ENCODE assay signal across 15 cellular contexts in the genomic region with DNA sequence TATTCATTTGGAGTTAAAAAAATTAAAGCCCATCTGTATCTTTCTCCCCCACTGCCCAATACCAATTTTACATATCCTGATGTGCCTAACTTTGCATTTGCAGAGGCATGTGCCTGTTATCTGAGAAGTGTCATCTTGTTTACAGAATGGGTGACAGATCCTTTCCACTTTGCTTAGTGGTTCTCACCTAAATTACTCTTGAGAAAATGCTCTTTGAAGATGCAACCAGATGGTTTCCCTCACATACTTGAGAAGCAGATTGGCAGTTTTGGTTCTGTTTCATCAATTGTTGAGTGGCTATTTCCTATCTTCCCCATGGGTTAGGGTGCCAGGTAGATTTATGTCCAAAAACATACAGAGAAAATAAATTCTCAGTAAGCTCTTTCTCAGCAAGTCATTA.
DNase-seq lines count a peak whose midpoint lies in the region; TF ChIP-seq lines count a peak whose summit lies in the region.
"Had no signal": no experiment of that assay in that cellular context is flagged by ENCODE, and none has a peak within 500 bp of the region (broad histone marks: within the 10 kb centered on the region; RNA-seq: fewer than 3 reads in every experiment).

No MANE protein-coding gene starts in this region.

- no peaks in the 10 kb centered on the region for H3K27me3 Mint-ChIP-seq in H9 (ENCODE audit: low read depth)
- H3K27me3 Mint-ChIP-seq: CD8-positive, alpha-beta memory T cell had no signal

- H3K4ac ChIP-seq in H9 (ENCODE audit: low read depth, low read length): no peak overlapping the region
- no peak overlapping the region for H3K4ac ChIP-seq in mesendoderm (ENCODE audit: low read depth, low read length)

- peak overlapping the region; percentile 28 for H3K4me2 ChIP-seq in H9 (ENCODE audit: insufficient read depth, insufficient read length, low read length)
- H3K4me2 ChIP-seq in mesendoderm (ENCODE audit: low read length): no peak overlapping the region
- H3K4me2 ChIP-seq: BLaER1 had no signal

- H2BK20ac ChIP-seq in H9 (ENCODE audit: low read depth, low read length, poor library complexity, severe bottlenecking): no peak overlapping the region

- H3K36me3 Mint-ChIP-seq in H9 (ENCODE audit: insufficient read depth in 1 of 3, low read depth in 3 of 3): peaks cover 10 to 17% (median 11%) of the 10 kb centered on the region in 3 experiments; a peak in 6 of 7 replicates
- H3K36me3 Mint-ChIP-seq: CD8-positive, alpha-beta memory T cell had no signal

- H3K23ac ChIP-seq in H9 (ENCODE audit: insufficient read length, low read depth, low read length) (no peak overlapping the region), mesendoderm (ENCODE audit: low read length) (no peak overlapping the region)

- peaks cover 15 to 18% of the 10 kb centered on the region in 2 experiments for H3K9me3 Mint-ChIP-seq in H9

- no peaks in the 10 kb centered on the region for H3K79me1 ChIP-seq in H9 (ENCODE audit: insufficient read depth, low read depth, low read length, poor library complexity, severe bottlenecking)
- H3K79me1 ChIP-seq in mesendoderm (ENCODE audit: low read length): no peaks in the 10 kb centered on the region

- DNase-seq in DMS53 (lab: John Stamatoyannopoulos, UW): peak; percentile 17
- DNase-seq in DMS53 treated with DMSO at 0.1 percent for 48 hours (lab: John Stamatoyannopoulos, UW; ENCODE audit: unreplicated experiment): no peak
- no peak for DNase-seq in H9
- peak; percentile 46 for DNase-seq in NCI-H524 treated with DMSO at 0.1 percent for 48 hours (lab: John Stamatoyannopoulos, UW)
- peak; percentile 76 for DNase-seq in mesendoderm
- DNase-seq in NCI-H146 treated with DMSO at 0.1 percent for 48 hours (lab: John Stamatoyannopoulos, UW; ENCODE audit: unreplicated experiment): no peak
- no peak for DNase-seq in iPS-NIHi7 (ENCODE audit: extremely low spot score)
- DNase-seq: AML-193; CD8-positive, alpha-beta memory T cell; DND-41; GDM1 had no signal

- H4K8ac ChIP-seq in H9 (replicated peaks; ENCODE audit: insufficient read length, low read depth, low read length): no peak overlapping the region
- H4K8ac ChIP-seq in mesendoderm (ENCODE audit: low read depth, low read length): no peak overlapping the region

- H2BK15ac ChIP-seq in H9 (ENCODE audit: low read depth, low read length) (no peak overlapping the region), mesendoderm (replicated peaks; ENCODE audit: low read depth) (no peak overlapping the region)

- no peak overlapping the region for H3K14ac ChIP-seq in H9 (ENCODE audit: insufficient read depth, low read length)

- H2BK5ac ChIP-seq in H9 (ENCODE audit: insufficient read length, low read length): no peak overlapping the region
- peak overlapping the region; percentile 2 for H2BK5ac ChIP-seq in mesendoderm (ENCODE audit: low read length)

- H3K4me1 Mint-ChIP-seq in H9: peaks cover 15% of the 10 kb centered on the region in 2 experiments
- H3K4me1 Mint-ChIP-seq: CD8-positive, alpha-beta memory T cell had no signal

- H3K79me2 ChIP-seq in H9 (ENCODE audit: insufficient read depth, low read length) (no peaks in the 10 kb centered on the region), mesendoderm (ENCODE audit: control insufficient read depth, insufficient read depth, low read length) (no peaks in the 10 kb centered on the region)

- H3K4me1 ChIP-seq in H9 (ENCODE audit: insufficient read depth, low read length) (no peaks in the 10 kb centered on the region; the same call in 1 of the 2 replicates), mesendoderm (ENCODE audit: control insufficient read depth, low read depth, low read length) (peaks cover 5% of the 10 kb centered on the region)
- H3K4me1 ChIP-seq: BLaER1 had no signal

- H3K4me3 Mint-ChIP-seq in H9: no peak overlapping the region
- H3K4me3 Mint-ChIP-seq: CD8-positive, alpha-beta memory T cell had no signal

- H3K36me3 ChIP-seq in mesendoderm (ENCODE audit: control insufficient read depth, insufficient read depth, low read length): no peaks in the 10 kb centered on the region
- H3K36me3 ChIP-seq: BLaER1 had no signal

- H2BK120ac ChIP-seq in H9 (ENCODE audit: low read depth, low read length, poor library complexity, severe bottlenecking) (no peak overlapping the region), mesendoderm (ENCODE audit: low read depth, low read length) (peak overlapping the region; percentile 28)

- H4K91ac ChIP-seq in H9 (ENCODE audit: insufficient read length, low read depth, low read length): no peak overlapping the region

- H3K56ac ChIP-seq in H9 (ENCODE audit: insufficient read length, low read depth, low read length): no peak overlapping the region
- peak overlapping the region; percentile 37 for H3K56ac ChIP-seq in mesendoderm (ENCODE audit: low read length)

- peak overlapping the region in 1 of 3 experiments; percentile 46; a peak in 1 of 7 replicates for H3K27ac Mint-ChIP-seq in H9

- no peak overlapping the region for H2BK12ac ChIP-seq in H9 (ENCODE audit: insufficient read length, low read depth, low read length)

- H2AK5ac ChIP-seq in H9 (ENCODE audit: insufficient read length, low read length) (no peak overlapping the region), mesendoderm (ENCODE audit: low read length) (no peak overlapping the region)

- H3K27me3 ChIP-seq in H9 (ENCODE audit: insufficient read depth, low read length) (no peaks in the 10 kb centered on the region), mesendoderm (ENCODE audit: insufficient read depth, low read length, poor library complexity) (no peaks in the 10 kb centered on the region)
- H3K27me3 ChIP-seq: BLaER1 had no signal

- no peaks in the 10 kb centered on the region for H3K23me2 ChIP-seq in H9 (ENCODE audit: insufficient read length, low read depth, low read length, poor library complexity, severe bottlenecking)

- H3T11ph ChIP-seq in H9 (ENCODE audit: low read length): no peak overlapping the region

- H4K20me1 ChIP-seq in H9 (ENCODE audit: control insufficient read depth, insufficient read depth, insufficient read length): no peaks in the 10 kb centered on the region
- H4K20me1 ChIP-seq: BLaER1 had no signal

- H3K27ac ChIP-seq in H9 (ENCODE audit: insufficient read length, low read depth, low read length): no peak overlapping the region
- no peak overlapping the region for H3K27ac ChIP-seq in mesendoderm (ENCODE audit: low read depth, low read length)
- H3K27ac ChIP-seq: 22Rv1, BLaER1, HL-60 had no signal

- no peaks in the 10 kb centered on the region for H3K9me3 ChIP-seq in H9 (ENCODE audit: control insufficient read depth, low read depth, low read length)

- no peak overlapping the region for H3K4me3 ChIP-seq in mesendoderm (ENCODE audit: low read length)
- H3K4me3 ChIP-seq: BLaER1, K562 had no signal

- TF ChIP-seq CTCF in H9 (conservative IDR thresholded peaks at IDR 0.05): no peak

- H3K9ac ChIP-seq in H9 (ENCODE audit: extremely low read depth, insufficient read length, low read length): no peak overlapping the region
- no peak overlapping the region for H3K9ac ChIP-seq in mesendoderm (ENCODE audit: low read length)
- H3K9ac ChIP-seq: BLaER1 had no signal

- H4K5ac ChIP-seq in H9 (ENCODE audit: insufficient read length, low read depth, low read length) (no peak overlapping the region), mesendoderm (ENCODE audit: low read length) (no peak overlapping the region)

- H3K18ac ChIP-seq in H9 (ENCODE audit: insufficient read length, low read depth, low read length) (no peak overlapping the region), mesendoderm (ENCODE audit: low read length) (no peak overlapping the region)

- H2AFZ ChIP-seq in H9 (ENCODE audit: low read length): no peak overlapping the region

Comparison
In these comparisons a context has a peak if more than half of its experiments do, and no peak if none do; other contexts are left out.
1. DNase-seq: peak in DMS53 (single experiment), NCI-H524 treated with DMSO at 0.1 percent for 48 hours (single experiment) and mesendoderm (single experiment); none in DMS53 treated with DMSO at 0.1 percent for 48 hours (single experiment), H9 (single experiment), NCI-H146 treated with DMSO at 0.1 percent for 48 hours (single experiment) and iPS-NIHi7 (single experiment).